In genomic region chr11:2445107-2445947, GRCh38 we compare ENCODE assay signal across 7 cellular contexts. TPM values are rescaled to one million over a fixed set of nuclear protein-coding genes. Genes with fewer than 3 reads are reported as not detected.
A peak's percentile ranks its signal among the peaks of the same experiment; 100 is the strongest.
DNase-seq lines count a peak whose midpoint lies in the region; ATAC-seq and TF ChIP-seq lines count a peak whose summit lies in the region.

No MANE protein-coding gene starts in this region.

- H3K4me1 Mint-ChIP-seq in stimulated activated effector memory CD8-positive, alpha-beta T cell treated with anti-CD3 and anti-CD28 coated beads, Interleukin-12 subunit alpha, Interleukin-12 subunit beta, amount 100 ng/mL, for 72 hours: peaks cover 25% of the 10 kb centered on the region

- peak overlapping the region; percentile 46; the same call in 1 of the 2 replicates for H3K9ac ChIP-seq in KMS-11

- ATAC-seq in stimulated activated effector memory CD8-positive, alpha-beta T cell treated with anti-CD3 and anti-CD28 coated beads, Interleukin-12 subunit alpha, Interleukin-12 subunit beta, amount 100 ng/mL, for 72 hours: peak; percentile 49

- peaks cover 5% of the 10 kb centered on the region; the same call in 1 of the 2 replicates for H3K79me2 ChIP-seq in KMS-11 (ENCODE audit: insufficient read depth, low read depth)
- H3K79me2 ChIP-seq in hepatocyte: no peaks in the 10 kb centered on the region

- H3K4me1 ChIP-seq in KMS-11 (ENCODE audit: low read depth, poor library complexity, severe bottlenecking): peaks cover 55% of the 10 kb centered on the region
- H3K4me1 ChIP-seq in hepatocyte (ENCODE audit: insufficient read depth): no peaks in the 10 kb centered on the region

- H3K36me3 ChIP-seq in KMS-11 (ENCODE audit: insufficient read depth): no peaks in the 10 kb centered on the region
- no peaks in the 10 kb centered on the region for H3K36me3 ChIP-seq in hepatocyte (replicated peaks; ENCODE audit: insufficient read depth, low read depth)

- no peaks in the 10 kb centered on the region for H3K9me3 ChIP-seq in hepatocyte (ENCODE audit: low read depth)

- H3K27ac Mint-ChIP-seq in stimulated activated effector memory CD8-positive, alpha-beta T cell treated with anti-CD3 and anti-CD28 coated beads, Interleukin-12 subunit alpha, Interleukin-12 subunit beta, amount 100 ng/mL, for 72 hours: no peak overlapping the region

- H4K20me1 ChIP-seq in KMS-11 (ENCODE audit: insufficient read depth): no peaks in the 10 kb centered on the region
- no peaks in the 10 kb centered on the region for H4K20me1 ChIP-seq in hepatocyte (ENCODE audit: insufficient read depth, poor library complexity, severe bottlenecking)

- H2AFZ ChIP-seq in KMS-11 (ENCODE audit: low read depth) (peak overlapping the region; percentile 73), hepatocyte (no peak overlapping the region)

- TF ChIP-seq CTCF in KMS-11 (conservative IDR thresholded peaks at IDR 0.05; ENCODE audit: low read depth, low read length) (no peak), hepatocyte (IDR thresholded peaks at IDR 0.05; ENCODE audit: poor library complexity) (no peak)

- WGBS in hepatocyte (ENCODE audit: low lambda C conversion rate, missing lambda C conversion rate): 21% methylated on average over 45 of the region's 80 CpGs

- H3K4me3 ChIP-seq in KMS-11 (IDR thresholded peaks at IDR 0.05; ENCODE audit: insufficient read depth, low read depth, low read length): no peak overlapping the region
- H3K4me3 ChIP-seq in hepatocyte: no peak overlapping the region

- peak overlapping the region; percentile 78 for H3K4me3 Mint-ChIP-seq in stimulated activated effector memory CD8-positive, alpha-beta T cell treated with anti-CD3 and anti-CD28 coated beads, Interleukin-12 subunit alpha, Interleukin-12 subunit beta, amount 100 ng/mL, for 72 hours

- H3K9me2 ChIP-seq in hepatocyte (replicated peaks; ENCODE audit: insufficient read depth): no peaks in the 10 kb centered on the region

- no peak overlapping the region for H3K27ac ChIP-seq in KMS-11
- H3K27ac ChIP-seq in hepatocyte: no peak overlapping the region

- H3K36me3 Mint-ChIP-seq in stimulated activated effector memory CD8-positive, alpha-beta T cell treated with anti-CD3 and anti-CD28 coated beads, Interleukin-12 subunit alpha, Interleukin-12 subunit beta, amount 100 ng/mL, for 72 hours: no peaks in the 10 kb centered on the region

- peak; percentile 33 for DNase-seq in activated CD8-positive, alpha-beta memory T cell treated with anti-CD3 and anti-CD28 coated beads, Interleukin-2, amount 50 U/mL, for 4 hours
- DNase-seq in hepatocyte (ENCODE audit: low spot score): no peak
- no peak for DNase-seq in stimulated activated effector memory CD8-positive, alpha-beta T cell treated with anti-CD3 and anti-CD28 coated beads, Interleukin-12 subunit alpha, Interleukin-12 subunit beta, amount 100 ng/mL, for 72 hours (ENCODE audit: low spot score in 2 of 2)
- no peak for DNase-seq in hippocampal formation (lab: John Stamatoyannopoulos, UW)
- DNase-seq in amygdala (lab: John Stamatoyannopoulos, UW): no peak
- no peak for DNase-seq in NCI-H2196 (lab: John Stamatoyannopoulos, UW; ENCODE audit: unreplicated experiment)

- no peaks in the 10 kb centered on the region for H3K9me3 Mint-ChIP-seq in stimulated activated effector memory CD8-positive, alpha-beta T cell treated with anti-CD3 and anti-CD28 coated beads, Interleukin-12 subunit alpha, Interleukin-12 subunit beta, amount 100 ng/mL, for 72 hours

- peak overlapping the region; percentile 95 for H3K4me2 ChIP-seq in KMS-11
- H3K4me2 ChIP-seq in hepatocyte: peak overlapping the region; percentile 81

- H3K27me3 ChIP-seq in KMS-11 (ENCODE audit: insufficient read depth, low read depth) (no peaks in the 10 kb centered on the region), hepatocyte (peaks cover 33% of the 10 kb centered on the region)

RNA-seq across cellular contexts. Expression of gene KCNQ1, which starts 0.5 kb away (rescaled TPM):
- total RNA-seq in hepatocyte: 1.8 and 4.0 TPM in 2 replicates
- polyA plus RNA-seq in hepatocyte: 4.9 and 6.4 TPM in 2 replicates

RNA-seq across cellular contexts. Expression of gene TRPM5, which starts 1.0 kb away (rescaled TPM):
- 0.07 and 0.32 TPM in 2 replicates for total RNA-seq in hepatocyte
- polyA plus RNA-seq in hepatocyte: 0.13 and 0.36 TPM in 2 replicates

RNA-seq across cellular contexts. Expression of gene TSSC4, which starts 44.8 kb away (rescaled TPM):
- total RNA-seq in hepatocyte: 31.4 and 33.8 TPM in 2 replicates
- polyA plus RNA-seq in hepatocyte: 68.5 and 85.4 TPM in 2 replicates
